Comparison of ENCODE assay signal across 1 cellular context in the genomic region with DNA sequence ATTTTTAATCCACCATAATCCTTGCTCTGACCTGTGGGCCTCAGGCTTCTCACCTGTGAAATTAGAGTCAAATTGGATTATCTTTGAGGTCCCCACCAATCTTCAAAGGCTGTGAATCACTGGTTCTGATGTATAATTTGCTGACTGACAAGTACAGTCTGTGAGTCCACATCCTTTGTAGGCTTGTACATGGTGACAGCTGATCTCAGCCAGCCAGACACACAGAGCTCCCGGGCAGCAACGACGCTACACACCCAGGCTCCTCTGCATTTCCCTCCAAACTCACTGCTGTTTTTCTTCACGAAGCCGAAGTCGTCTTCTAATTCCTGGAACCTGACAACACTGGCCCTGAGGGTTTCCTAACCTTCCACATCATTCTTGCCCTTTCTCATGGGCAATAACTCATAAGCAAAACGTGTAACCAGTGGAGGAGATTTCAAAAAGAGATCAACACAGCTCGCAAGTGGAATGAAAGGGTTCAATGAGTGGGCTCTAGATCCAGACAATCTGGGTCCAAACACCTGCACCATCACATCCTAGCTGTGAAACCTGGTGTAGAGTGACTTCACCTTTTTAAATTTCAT.
TF ChIP-seq lines count a peak whose summit lies in the region.

No MANE protein-coding gene starts in this region.

TF ChIP-seq in K562, 482 proteins besides CTCF, POLR2A, EP300 and RAD21 (continued from another document):
- TF ChIP-seq, protein P1, sequence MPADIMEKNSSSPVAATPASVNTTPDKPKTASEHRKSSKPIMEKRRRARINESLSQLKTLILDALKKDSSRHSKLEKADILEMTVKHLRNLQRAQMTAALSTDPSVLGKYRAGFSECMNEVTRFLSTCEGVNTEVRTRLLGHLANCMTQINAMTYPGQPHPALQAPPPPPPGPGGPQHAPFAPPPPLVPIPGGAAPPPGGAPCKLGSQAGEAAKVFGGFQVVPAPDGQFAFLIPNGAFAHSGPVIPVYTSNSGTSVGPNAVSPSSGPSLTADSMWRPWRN (IDR thresholded peaks at IDR 0.05; ENCODE audit: low read depth) = no peak
- no peak for TF ChIP-seq STAG1 (CRISPR knock-in tag; IDR thresholded peaks at IDR 0.05; ENCODE audit: borderline replicate concordance)
TF ChIP-seq in K562: peak in this region for 0.
